1 cellular context compared by ENCODE assay signal in the genomic region with DNA sequence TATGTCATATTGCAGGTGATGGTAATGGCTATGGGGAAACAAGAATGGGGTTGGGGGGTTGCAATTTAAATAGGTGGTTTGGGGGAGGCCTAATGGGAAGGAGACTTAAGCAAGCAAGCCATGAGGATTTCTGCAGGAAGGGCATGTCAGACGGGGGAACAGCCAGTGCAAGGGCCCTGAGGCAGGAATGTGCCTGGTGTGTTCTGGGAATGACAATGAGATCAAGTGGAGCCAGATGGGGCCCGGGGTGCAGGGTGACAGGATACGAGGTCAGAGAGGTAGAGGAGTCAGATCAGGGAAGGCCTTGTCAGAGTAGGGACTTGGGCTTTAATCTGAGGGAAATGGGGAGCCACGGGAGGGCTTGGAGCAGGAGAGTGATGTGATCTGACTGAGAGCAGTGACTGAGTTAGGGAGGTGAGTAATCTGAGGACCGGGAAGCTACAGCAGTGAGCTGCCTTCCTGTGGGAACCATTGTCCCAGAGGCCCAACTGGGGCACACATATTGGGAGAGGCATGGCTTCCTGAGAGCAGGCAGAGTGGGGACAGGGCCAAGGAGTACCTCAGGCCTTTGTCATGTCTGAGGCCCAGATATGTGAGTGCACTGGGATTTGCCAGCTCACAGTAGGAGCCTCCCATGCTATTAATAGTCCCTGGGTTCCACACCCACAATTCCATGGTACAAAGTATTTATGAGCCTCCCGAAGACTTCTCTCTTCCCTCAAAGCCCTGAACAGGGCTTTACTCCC.
TF ChIP-seq lines count a peak whose summit lies in the region.

No MANE protein-coding gene starts in this region.

TF ChIP-seq in HEK293, 187 proteins besides CTCF, POLR2A, EP300 and RAD21 (continued from another document):
- TF ChIP-seq, protein P1, sequence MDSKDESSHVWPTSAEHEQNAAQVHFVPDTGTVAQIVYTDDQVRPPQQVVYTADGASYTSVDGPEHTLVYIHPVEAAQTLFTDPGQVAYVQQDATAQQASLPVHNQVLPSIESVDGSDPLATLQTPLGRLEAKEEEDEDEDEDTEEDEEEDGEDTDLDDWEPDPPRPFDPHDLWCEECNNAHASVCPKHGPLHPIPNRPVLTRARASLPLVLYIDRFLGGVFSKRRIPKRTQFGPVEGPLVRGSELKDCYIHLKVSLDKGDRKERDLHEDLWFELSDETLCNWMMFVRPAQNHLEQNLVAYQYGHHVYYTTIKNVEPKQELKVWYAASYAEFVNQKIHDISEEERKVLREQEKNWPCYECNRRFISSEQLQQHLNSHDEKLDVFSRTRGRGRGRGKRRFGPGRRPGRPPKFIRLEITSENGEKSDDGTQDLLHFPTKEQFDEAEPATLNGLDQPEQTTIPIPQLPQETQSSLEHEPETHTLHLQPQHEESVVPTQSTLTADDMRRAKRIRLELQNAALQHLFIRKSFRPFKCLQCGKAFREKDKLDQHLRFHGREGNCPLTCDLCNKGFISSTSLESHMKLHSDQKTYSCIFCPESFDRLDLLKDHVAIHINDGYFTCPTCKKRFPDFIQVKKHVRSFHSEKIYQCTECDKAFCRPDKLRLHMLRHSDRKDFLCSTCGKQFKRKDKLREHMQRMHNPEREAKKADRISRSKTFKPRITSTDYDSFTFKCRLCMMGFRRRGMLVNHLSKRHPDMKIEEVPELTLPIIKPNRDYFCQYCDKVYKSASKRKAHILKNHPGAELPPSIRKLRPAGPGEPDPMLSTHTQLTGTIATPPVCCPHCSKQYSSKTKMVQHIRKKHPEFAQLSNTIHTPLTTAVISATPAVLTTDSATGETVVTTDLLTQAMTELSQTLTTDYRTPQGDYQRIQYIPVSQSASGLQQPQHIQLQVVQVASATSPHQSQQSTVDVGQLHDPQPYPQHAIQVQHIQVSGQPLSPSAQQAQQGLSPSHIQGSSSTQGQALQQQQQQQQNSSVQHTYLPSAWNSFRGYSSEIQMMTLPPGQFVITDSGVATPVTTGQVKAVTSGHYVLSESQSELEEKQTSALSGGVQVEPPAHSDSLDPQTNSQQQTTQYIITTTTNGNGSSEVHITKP (tag by site-specific recombination; IDR thresholded peaks at IDR 0.05) = no peak
